8 cellular contexts compared by ENCODE assay signal in the genomic region with DNA sequence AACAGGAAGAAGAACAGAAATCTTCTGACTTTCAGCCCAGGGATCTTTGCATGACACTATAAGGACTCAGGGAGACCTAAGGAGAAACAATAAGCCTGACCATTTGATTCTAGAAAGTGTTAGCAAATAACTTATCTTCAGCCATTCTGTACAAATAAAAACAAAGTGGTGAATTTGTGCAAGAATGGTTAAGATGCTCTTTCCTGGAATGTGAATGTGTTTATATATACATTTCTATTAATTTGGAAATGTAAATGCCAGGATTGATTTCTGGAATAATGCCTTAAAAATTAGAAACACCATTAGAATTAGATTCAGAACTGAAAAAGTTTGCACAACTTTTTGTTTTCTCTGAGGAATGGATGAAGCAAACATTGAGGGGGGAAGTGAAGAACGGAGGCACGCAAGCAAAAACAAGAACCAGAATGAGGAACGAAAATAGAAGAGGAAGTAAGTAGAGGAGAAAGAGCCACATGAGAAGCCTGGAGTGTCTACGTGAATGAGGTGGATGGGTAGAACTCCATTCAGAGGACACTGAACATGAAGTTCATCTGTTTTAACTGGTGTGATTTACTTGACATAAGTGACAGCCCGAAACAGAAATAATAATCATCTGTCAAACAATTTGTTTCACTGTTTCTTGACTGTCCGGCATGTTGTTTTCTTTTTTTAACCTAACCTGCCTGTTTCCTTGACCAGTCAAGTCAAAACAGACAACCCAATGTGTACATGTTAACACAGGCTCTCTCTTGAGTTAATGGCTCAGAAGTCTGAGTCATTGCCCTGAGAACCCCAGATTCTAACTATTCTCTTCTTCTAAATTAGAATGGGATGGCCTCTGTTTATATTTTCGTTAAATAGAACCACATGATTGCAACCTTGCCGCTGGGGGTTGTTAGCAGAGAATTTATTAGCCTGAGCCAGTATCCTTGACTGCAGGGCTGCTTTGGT.
DNase-seq lines count a peak whose midpoint lies in the region; ATAC-seq, FAIRE-seq and TF ChIP-seq lines count a peak whose summit lies in the region.

No MANE protein-coding gene starts in this region.

- no peak overlapping the region for H3K4me3 Mint-ChIP-seq in naive thymus-derived CD8-positive, alpha-beta T cell

- intact Hi-C loops in vagina (cut with DNase I) (no loop called here), prostate gland (cut with DNase I) (no loop called here)

- H3K27ac Mint-ChIP-seq in naive thymus-derived CD8-positive, alpha-beta T cell = peak overlapping the region in 1 of 10 donors; percentile 25

- peaks cover 0 to 1% (median 0%) of the 10 kb centered on the region in 5 donors for H3K27me3 Mint-ChIP-seq in naive thymus-derived CD8-positive, alpha-beta T cell

- peak; percentile 88 for ATAC-seq in HG03135 (IDR thresholded peaks at IDR 0.05; ENCODE audit: unreplicated experiment)
- no peak for ATAC-seq in naive thymus-derived CD8-positive, alpha-beta T cell

- H3K4me1 ChIP-seq in vagina (peaks cover 51% of the 10 kb centered on the region), prostate gland (replicated peaks) (no peaks in the 10 kb centered on the region)

- POLR2A ChIA-PET in naive thymus-derived CD8-positive, alpha-beta T cell (lab: Charles Lee) = no interaction called here

- FAIRE-seq in GM19239 (lab: Jason Lieb, UNC) = peak; percentile 97

- H3K9me3 Mint-ChIP-seq in naive thymus-derived CD8-positive, alpha-beta T cell = peaks cover 0 to 6% (median 3%) of the 10 kb centered on the region in 9 donors

- H3K27ac ChIP-seq in vagina = peak overlapping the region; percentile 54
- H3K27ac ChIP-seq in prostate gland = no peak overlapping the region

- TF ChIP-seq POLR2A in vagina (IDR thresholded peaks at IDR 0.05) (no peak), prostate gland (IDR thresholded peaks at IDR 0.05) (no peak)

- H3K36me3 Mint-ChIP-seq in naive thymus-derived CD8-positive, alpha-beta T cell = no peaks in the 10 kb centered on the region

- no peak for TF ChIP-seq CTCF in astrocyte of the spinal cord (IDR thresholded peaks at IDR 0.05; ENCODE audit: low read depth, low read length)
- no peak for TF ChIP-seq CTCF in vagina (IDR thresholded peaks at IDR 0.05)
- TF ChIP-seq CTCF in prostate gland (IDR thresholded peaks at IDR 0.05) = no peak

- H3K27me3 ChIP-seq in vagina (no peaks in the 10 kb centered on the region), prostate gland (replicated peaks; ENCODE audit: insufficient read depth) (no peaks in the 10 kb centered on the region)

- in situ Hi-C loops in astrocyte of the spinal cord (cut with HindIII; ENCODE audit: low sequenced_read_pairs) = no loop called here

- 67% methylated on average over 8 of the region's 8 CpGs for WGBS in prostate gland

- H3K36me3 ChIP-seq in vagina (no peaks in the 10 kb centered on the region), prostate gland (no peaks in the 10 kb centered on the region)

- H3K4me3 ChIP-seq in astrocyte of the spinal cord (ENCODE audit: low read depth, low read length) (no peak overlapping the region), vagina (no peak overlapping the region), prostate gland (no peak overlapping the region)

- H3K9me3 ChIP-seq in vagina (no peaks in the 10 kb centered on the region), prostate gland (no peaks in the 10 kb centered on the region)

- peak; percentile 65 for DNase-seq in AG08395 (ENCODE audit: low spot score)
- peak; percentile 12 for DNase-seq in GM19239 (ENCODE audit: insufficient read length, low spot score)
- DNase-seq in astrocyte of the spinal cord (ENCODE audit: low read depth, low spot score) = peak; percentile 14
- no peak for DNase-seq in vagina (ENCODE audit: extremely low spot score in 2 of 2)
- no peak for DNase-seq in stimulated activated CD4-positive, alpha-beta T cell treated with anti-CD3 and anti-CD28 coated beads, Interleukin-2, amount 100 ng/mL, for 48 hours
- no peak for DNase-seq in prostate gland (ENCODE audit: low spot score)
- no peak for DNase-seq in naive thymus-derived CD8-positive, alpha-beta T cell

- peaks cover 0 to 5% (median 1%) of the 10 kb centered on the region in 4 donors for H3K4me1 Mint-ChIP-seq in naive thymus-derived CD8-positive, alpha-beta T cell

Comparison
In these comparisons a context has a peak if more than half of its experiments do, and no peak if none do; other contexts are left out.
1. DNase-seq: peak in AG08395 (single experiment), GM19239 (single experiment) and astrocyte of the spinal cord (single experiment); none in vagina (0 of 2), stimulated activated CD4-positive, alpha-beta T cell treated with anti-CD3 and anti-CD28 coated beads, Interleukin-2, amount 100 ng/mL, for 48 hours (0 of 2), prostate gland (single experiment) and naive thymus-derived CD8-positive, alpha-beta T cell (0 of 10).